3 cellular contexts compared by ENCODE assay signal in genomic region chr6:117601811-117602150, GRCh38.
TF ChIP-seq lines count a peak whose summit lies in the region.

No MANE protein-coding gene starts in this region.

TF ChIP-seq in GM23338, 12 proteins besides CTCF, POLR2A, EP300 and RAD21:
- no peak for TF ChIP-seq STAT1 (IDR thresholded peaks at IDR 0.05; ENCODE audit: unreplicated experiment)

TF ChIP-seq in K562, 482 proteins besides CTCF, POLR2A, EP300 and RAD21:
- TF ChIP-seq FOSL1 (tag; conservative IDR thresholded peaks at IDR 0.05) (0 out of 2 replicates have a peak, but pooled peaks have one; percentile 4), NFIC (IDR thresholded peaks at IDR 0.05) (no peak), NCOR1 (IDR thresholded peaks at IDR 0.05) (0 out of 2 replicates have a peak, but pooled peaks have one; percentile 5), CHD1 (IDR thresholded peaks at IDR 0.05; ENCODE audit: low read length) (peak; percentile 68), CSDE1 (IDR thresholded peaks at IDR 0.05) (no peak), CREBBP (IDR thresholded peaks at IDR 0.05; ENCODE audit: low read depth, low read length) (no peak), XRCC5 (IDR thresholded peaks at IDR 0.05; ENCODE audit: low read depth, low read length) (0 out of 2 replicates have a peak, but pooled peaks have one; percentile 41)
TF ChIP-seq in K562: peak in this region for 4.

TF ChIP-seq in HepG2, 621 proteins besides CTCF, POLR2A, EP300 and RAD21:
- TF ChIP-seq SMYD3 (CRISPR knock-in tag; IDR thresholded peaks at IDR 0.05) (0 out of 2 replicates have a peak, but pooled peaks have one; percentile 8), ZNF230 (CRISPR knock-in tag; IDR thresholded peaks at IDR 0.05) (no peak), ARNTL (CRISPR knock-in tag; IDR thresholded peaks at IDR 0.05) (no peak), GTF3A (CRISPR knock-in tag; conservative IDR thresholded peaks at IDR 0.05) (0 out of 2 replicates have a peak, but pooled peaks have one; percentile 13), ZNF562 (CRISPR knock-in tag; IDR thresholded peaks at IDR 0.05; ENCODE audit: borderline replicate concordance) (0 out of 2 replicates have a peak, but pooled peaks have one; percentile 11), ZNF616 (CRISPR knock-in tag; IDR thresholded peaks at IDR 0.05; ENCODE audit: low read depth) (0 out of 2 replicates have a peak, but pooled peaks have one; percentile 4), ZNF850 (CRISPR knock-in tag; conservative IDR thresholded peaks at IDR 0.05) (no peak), RARG (CRISPR knock-in tag; IDR thresholded peaks at IDR 0.05; ENCODE audit: low read depth) (0 out of 2 replicates have a peak, but pooled peaks have one; percentile 1), ZNF7 (CRISPR knock-in tag; IDR thresholded peaks at IDR 0.05) (no peak), ZSCAN9 (CRISPR knock-in tag; IDR thresholded peaks at IDR 0.05; ENCODE audit: borderline replicate concordance) (0 out of 2 replicates have a peak, but pooled peaks have one; percentile 2), ZNF318 (CRISPR knock-in tag; IDR thresholded peaks at IDR 0.05) (no peak), CEBPB (IDR thresholded peaks at IDR 0.05; ENCODE audit: borderline replicate concordance, low read depth, low read length) (no peak)
- TF ChIP-seq, protein P1, sequence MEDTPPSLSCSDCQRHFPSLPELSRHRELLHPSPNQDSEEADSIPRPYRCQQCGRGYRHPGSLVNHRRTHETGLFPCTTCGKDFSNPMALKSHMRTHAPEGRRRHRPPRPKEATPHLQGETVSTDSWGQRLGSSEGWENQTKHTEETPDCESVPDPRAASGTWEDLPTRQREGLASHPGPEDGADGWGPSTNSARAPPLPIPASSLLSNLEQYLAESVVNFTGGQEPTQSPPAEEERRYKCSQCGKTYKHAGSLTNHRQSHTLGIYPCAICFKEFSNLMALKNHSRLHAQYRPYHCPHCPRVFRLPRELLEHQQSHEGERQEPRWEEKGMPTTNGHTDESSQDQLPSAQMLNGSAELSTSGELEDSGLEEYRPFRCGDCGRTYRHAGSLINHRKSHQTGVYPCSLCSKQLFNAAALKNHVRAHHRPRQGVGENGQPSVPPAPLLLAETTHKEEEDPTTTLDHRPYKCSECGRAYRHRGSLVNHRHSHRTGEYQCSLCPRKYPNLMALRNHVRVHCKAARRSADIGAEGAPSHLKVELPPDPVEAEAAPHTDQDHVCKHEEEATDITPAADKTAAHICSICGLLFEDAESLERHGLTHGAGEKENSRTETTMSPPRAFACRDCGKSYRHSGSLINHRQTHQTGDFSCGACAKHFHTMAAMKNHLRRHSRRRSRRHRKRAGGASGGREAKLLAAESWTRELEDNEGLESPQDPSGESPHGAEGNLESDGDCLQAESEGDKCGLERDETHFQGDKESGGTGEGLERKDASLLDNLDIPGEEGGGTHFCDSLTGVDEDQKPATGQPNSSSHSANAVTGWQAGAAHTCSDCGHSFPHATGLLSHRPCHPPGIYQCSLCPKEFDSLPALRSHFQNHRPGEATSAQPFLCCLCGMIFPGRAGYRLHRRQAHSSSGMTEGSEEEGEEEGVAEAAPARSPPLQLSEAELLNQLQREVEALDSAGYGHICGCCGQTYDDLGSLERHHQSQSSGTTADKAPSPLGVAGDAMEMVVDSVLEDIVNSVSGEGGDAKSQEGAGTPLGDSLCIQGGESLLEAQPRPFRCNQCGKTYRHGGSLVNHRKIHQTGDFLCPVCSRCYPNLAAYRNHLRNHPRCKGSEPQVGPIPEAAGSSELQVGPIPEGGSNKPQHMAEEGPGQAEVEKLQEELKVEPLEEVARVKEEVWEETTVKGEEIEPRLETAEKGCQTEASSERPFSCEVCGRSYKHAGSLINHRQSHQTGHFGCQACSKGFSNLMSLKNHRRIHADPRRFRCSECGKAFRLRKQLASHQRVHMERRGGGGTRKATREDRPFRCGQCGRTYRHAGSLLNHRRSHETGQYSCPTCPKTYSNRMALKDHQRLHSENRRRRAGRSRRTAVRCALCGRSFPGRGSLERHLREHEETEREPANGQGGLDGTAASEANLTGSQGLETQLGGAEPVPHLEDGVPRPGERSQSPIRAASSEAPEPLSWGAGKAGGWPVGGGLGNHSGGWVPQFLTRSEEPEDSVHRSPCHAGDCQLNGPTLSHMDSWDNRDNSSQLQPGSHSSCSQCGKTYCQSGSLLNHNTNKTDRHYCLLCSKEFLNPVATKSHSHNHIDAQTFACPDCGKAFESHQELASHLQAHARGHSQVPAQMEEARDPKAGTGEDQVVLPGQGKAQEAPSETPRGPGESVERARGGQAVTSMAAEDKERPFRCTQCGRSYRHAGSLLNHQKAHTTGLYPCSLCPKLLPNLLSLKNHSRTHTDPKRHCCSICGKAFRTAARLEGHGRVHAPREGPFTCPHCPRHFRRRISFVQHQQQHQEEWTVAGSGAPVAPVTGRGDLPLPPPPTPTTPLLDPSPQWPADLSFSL (CRISPR knock-in tag; IDR thresholded peaks at IDR 0.05), result 0 out of 2 replicates have a peak, but pooled peaks have one; percentile 14
TF ChIP-seq in HepG2: peak in this region for 7.
